2 cellular contexts compared by ENCODE assay signal in the genomic region with DNA sequence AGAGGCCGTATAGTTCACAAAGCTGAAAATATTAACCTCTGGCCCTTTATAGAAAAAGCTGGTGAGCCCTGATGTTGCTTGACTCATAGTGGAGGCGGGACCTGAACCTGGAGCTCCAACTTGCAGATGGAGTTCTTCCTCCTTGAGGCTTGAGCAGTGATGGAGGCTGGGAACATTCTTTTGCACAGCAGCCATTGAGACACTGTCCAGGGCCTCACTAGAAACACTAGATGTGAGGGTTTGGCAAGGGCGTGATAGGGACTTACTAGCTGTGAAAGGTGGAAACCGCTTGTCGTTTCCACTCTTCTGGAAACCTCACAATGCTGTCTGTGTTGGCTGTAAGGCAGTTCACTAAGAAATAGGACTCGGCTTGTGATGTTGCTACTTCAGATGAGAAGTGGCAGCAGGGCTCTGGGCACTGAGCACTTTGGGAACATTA.
TF ChIP-seq lines count a peak whose summit lies in the region.

No MANE protein-coding gene starts in this region.

TF ChIP-seq in HCT116, 20 proteins besides CTCF, POLR2A, EP300 and RAD21:
- TF ChIP-seq ZFX (IDR thresholded peaks at IDR 0.05): no peak
- no peak for TF ChIP-seq FOSL1 (IDR thresholded peaks at IDR 0.05; ENCODE audit: low read depth)
- TF ChIP-seq SRF (IDR thresholded peaks at IDR 0.05; ENCODE audit: low read depth): no peak
- no peak for TF ChIP-seq ELF1 (IDR thresholded peaks at IDR 0.05; ENCODE audit: borderline replicate concordance, low read depth)
- TF ChIP-seq SP1 (IDR thresholded peaks at IDR 0.05; ENCODE audit: low read depth): no peak
- TF ChIP-seq, protein P1, sequence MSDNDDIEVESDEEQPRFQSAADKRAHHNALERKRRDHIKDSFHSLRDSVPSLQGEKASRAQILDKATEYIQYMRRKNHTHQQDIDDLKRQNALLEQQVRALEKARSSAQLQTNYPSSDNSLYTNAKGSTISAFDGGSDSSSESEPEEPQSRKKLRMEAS (IDR thresholded peaks at IDR 0.05): no peak
- TF ChIP-seq JUND (IDR thresholded peaks at IDR 0.05): no peak
- TF ChIP-seq, protein P2, sequence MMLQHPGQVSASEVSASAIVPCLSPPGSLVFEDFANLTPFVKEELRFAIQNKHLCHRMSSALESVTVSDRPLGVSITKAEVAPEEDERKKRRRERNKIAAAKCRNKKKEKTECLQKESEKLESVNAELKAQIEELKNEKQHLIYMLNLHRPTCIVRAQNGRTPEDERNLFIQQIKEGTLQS (IDR thresholded peaks at IDR 0.05): no peak
- TF ChIP-seq EZH2phosphoT487 (IDR thresholded peaks at IDR 0.05; ENCODE audit: borderline replicate concordance): no peak
- no peak for TF ChIP-seq CBX3 (IDR thresholded peaks at IDR 0.05; ENCODE audit: low read depth)
- TF ChIP-seq, protein P3, sequence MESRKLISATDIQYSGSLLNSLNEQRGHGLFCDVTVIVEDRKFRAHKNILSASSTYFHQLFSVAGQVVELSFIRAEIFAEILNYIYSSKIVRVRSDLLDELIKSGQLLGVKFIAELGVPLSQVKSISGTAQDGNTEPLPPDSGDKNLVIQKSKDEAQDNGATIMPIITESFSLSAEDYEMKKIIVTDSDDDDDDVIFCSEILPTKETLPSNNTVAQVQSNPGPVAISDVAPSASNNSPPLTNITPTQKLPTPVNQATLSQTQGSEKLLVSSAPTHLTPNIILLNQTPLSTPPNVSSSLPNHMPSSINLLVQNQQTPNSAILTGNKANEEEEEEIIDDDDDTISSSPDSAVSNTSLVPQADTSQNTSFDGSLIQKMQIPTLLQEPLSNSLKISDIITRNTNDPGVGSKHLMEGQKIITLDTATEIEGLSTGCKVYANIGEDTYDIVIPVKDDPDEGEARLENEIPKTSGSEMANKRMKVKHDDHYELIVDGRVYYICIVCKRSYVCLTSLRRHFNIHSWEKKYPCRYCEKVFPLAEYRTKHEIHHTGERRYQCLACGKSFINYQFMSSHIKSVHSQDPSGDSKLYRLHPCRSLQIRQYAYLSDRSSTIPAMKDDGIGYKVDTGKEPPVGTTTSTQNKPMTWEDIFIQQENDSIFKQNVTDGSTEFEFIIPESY (IDR thresholded peaks at IDR 0.05; ENCODE audit: extremely low read depth, insufficient replicate concordance, low read length): no peak
- no peak for TF ChIP-seq ZNF274 (IDR thresholded peaks at IDR 0.05; ENCODE audit: low read depth, low read length)
- TF ChIP-seq, protein P4, sequence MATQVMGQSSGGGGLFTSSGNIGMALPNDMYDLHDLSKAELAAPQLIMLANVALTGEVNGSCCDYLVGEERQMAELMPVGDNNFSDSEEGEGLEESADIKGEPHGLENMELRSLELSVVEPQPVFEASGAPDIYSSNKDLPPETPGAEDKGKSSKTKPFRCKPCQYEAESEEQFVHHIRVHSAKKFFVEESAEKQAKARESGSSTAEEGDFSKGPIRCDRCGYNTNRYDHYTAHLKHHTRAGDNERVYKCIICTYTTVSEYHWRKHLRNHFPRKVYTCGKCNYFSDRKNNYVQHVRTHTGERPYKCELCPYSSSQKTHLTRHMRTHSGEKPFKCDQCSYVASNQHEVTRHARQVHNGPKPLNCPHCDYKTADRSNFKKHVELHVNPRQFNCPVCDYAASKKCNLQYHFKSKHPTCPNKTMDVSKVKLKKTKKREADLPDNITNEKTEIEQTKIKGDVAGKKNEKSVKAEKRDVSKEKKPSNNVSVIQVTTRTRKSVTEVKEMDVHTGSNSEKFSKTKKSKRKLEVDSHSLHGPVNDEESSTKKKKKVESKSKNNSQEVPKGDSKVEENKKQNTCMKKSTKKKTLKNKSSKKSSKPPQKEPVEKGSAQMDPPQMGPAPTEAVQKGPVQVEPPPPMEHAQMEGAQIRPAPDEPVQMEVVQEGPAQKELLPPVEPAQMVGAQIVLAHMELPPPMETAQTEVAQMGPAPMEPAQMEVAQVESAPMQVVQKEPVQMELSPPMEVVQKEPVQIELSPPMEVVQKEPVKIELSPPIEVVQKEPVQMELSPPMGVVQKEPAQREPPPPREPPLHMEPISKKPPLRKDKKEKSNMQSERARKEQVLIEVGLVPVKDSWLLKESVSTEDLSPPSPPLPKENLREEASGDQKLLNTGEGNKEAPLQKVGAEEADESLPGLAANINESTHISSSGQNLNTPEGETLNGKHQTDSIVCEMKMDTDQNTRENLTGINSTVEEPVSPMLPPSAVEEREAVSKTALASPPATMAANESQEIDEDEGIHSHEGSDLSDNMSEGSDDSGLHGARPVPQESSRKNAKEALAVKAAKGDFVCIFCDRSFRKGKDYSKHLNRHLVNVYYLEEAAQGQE (IDR thresholded peaks at IDR 0.05; ENCODE audit: low read depth): no peak
- no peak for TF ChIP-seq CEBPB (IDR thresholded peaks at IDR 0.05; ENCODE audit: low read depth)
- TF ChIP-seq EZH2 (IDR thresholded peaks at IDR 0.05): no peak
- TF ChIP-seq YY1 (IDR thresholded peaks at IDR 0.05; ENCODE audit: extremely low read depth, insufficient replicate concordance, low read depth, low read length): no peak
- TF ChIP-seq POLR2AphosphoS5 (IDR thresholded peaks at IDR 0.05; ENCODE audit: low read depth, low read length): no peak
- no peak for TF ChIP-seq SIN3A (IDR thresholded peaks at IDR 0.05; ENCODE audit: low read depth)
- no peak for TF ChIP-seq EGR1 (IDR thresholded peaks at IDR 0.05; ENCODE audit: low read depth)

TF ChIP-seq in GM12878, 131 proteins besides CTCF, POLR2A, EP300 and RAD21:
- TF ChIP-seq, protein P5, sequence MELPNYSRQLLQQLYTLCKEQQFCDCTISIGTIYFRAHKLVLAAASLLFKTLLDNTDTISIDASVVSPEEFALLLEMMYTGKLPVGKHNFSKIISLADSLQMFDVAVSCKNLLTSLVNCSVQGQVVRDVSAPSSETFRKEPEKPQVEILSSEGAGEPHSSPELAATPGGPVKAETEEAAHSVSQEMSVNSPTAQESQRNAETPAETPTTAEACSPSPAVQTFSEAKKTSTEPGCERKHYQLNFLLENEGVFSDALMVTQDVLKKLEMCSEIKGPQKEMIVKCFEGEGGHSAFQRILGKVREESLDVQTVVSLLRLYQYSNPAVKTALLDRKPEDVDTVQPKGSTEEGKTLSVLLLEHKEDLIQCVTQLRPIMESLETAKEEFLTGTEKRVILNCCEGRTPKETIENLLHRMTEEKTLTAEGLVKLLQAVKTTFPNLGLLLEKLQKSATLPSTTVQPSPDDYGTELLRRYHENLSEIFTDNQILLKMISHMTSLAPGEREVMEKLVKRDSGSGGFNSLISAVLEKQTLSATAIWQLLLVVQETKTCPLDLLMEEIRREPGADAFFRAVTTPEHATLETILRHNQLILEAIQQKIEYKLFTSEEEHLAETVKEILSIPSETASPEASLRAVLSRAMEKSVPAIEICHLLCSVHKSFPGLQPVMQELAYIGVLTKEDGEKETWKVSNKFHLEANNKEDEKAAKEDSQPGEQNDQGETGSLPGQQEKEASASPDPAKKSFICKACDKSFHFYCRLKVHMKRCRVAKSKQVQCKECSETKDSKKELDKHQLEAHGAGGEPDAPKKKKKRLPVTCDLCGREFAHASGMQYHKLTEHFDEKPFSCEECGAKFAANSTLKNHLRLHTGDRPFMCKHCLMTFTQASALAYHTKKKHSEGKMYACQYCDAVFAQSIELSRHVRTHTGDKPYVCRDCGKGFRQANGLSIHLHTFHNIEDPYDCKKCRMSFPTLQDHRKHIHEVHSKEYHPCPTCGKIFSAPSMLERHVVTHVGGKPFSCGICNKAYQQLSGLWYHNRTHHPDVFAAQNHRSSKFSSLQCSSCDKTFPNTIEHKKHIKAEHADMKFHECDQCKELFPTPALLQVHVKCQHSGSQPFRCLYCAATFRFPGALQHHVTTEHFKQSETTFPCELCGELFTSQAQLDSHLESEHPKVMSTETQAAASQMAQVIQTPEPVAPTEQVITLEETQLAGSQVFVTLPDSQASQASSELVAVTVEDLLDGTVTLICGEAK (IDR thresholded peaks at IDR 0.05; ENCODE audit: borderline replicate concordance): no peak
- TF ChIP-seq NFIC (IDR thresholded peaks at IDR 0.05; ENCODE audit: low read depth, low read length): 0 out of 2 replicates have a peak, but pooled peaks have one; percentile 5
- TF ChIP-seq, protein P6, sequence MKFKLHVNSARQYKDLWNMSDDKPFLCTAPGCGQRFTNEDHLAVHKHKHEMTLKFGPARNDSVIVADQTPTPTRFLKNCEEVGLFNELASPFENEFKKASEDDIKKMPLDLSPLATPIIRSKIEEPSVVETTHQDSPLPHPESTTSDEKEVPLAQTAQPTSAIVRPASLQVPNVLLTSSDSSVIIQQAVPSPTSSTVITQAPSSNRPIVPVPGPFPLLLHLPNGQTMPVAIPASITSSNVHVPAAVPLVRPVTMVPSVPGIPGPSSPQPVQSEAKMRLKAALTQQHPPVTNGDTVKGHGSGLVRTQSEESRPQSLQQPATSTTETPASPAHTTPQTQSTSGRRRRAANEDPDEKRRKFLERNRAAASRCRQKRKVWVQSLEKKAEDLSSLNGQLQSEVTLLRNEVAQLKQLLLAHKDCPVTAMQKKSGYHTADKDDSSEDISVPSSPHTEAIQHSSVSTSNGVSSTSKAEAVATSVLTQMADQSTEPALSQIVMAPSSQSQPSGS (IDR thresholded peaks at IDR 0.05; ENCODE audit: low read length): no peak
- no peak for TF ChIP-seq HCFC1 (IDR thresholded peaks at IDR 0.05; ENCODE audit: low read length)
- no peak for TF ChIP-seq NFYA (IDR thresholded peaks at IDR 0.05; ENCODE audit: borderline replicate concordance, low read depth, low read length)
- TF ChIP-seq SMARCA5 (IDR thresholded peaks at IDR 0.05): 0 out of 2 replicates have a peak, but pooled peaks have one; percentile 27
TF ChIP-seq in GM12878: peak in this region for 2.
